In the genomic region with DNA sequence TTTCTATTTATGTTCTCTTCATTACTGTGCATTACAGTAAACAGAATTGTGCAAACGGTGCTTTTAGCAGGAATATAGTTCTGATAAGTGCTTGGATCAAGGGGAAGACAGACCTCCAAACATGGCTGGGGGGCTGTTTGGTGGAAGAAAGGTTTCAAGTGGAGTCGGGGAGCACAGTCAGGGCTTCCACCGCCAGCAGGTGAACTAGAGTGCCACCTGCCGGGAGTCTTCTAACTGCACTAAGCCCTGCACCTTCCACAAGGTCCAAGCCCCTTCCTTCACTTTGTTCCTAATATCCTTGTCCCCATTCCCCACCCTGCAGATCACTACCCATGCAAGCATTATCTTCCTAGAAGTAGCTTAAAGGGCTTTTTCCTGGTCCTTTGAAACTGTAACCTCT, we compare ENCODE assay signal across 9 cellular contexts. TPM values are rescaled to one million over a fixed set of nuclear protein-coding genes. Genes with fewer than 3 reads are reported as not detected.
DNase-seq lines count a peak whose midpoint lies in the region; ATAC-seq, FAIRE-seq and TF ChIP-seq lines count a peak whose summit lies in the region.
"Had no signal": no experiment of that assay in that cellular context is flagged by ENCODE, and none has a peak within 500 bp of the region (broad histone marks: within the 10 kb centered on the region; RNA-seq: fewer than 3 reads in every experiment).

No MANE protein-coding gene starts in this region.

- H3K9ac ChIP-seq in endothelial cell of umbilical vein (replicated peaks; ENCODE audit: extremely low read depth, insufficient read depth, low read length) = no peak overlapping the region

- intact Hi-C loops in endothelial cell of umbilical vein (cut with micrococcal nuclease) = loop anchor here (1.0 kb wide), 2 partner anchors 657 to 698 kb away; no protein-coding TSS in a partner anchor

- CTCF ChIA-PET in endothelial cell of umbilical vein (lab: Charles Lee) = interaction anchor here (1.0 to 1.9 kb wide), 6 partner anchors 16 to 744 kb away, joined by 3 to 13 read pairs (median 6); no protein-coding TSS in a partner anchor

- no peaks in the 10 kb centered on the region for H3K9me1 ChIP-seq in endothelial cell of umbilical vein (replicated peaks; ENCODE audit: control insufficient read depth, extremely low read depth, insufficient read depth, low read length)

- H2AFZ ChIP-seq in endothelial cell of umbilical vein (ENCODE audit: low read depth, low read length) = no peak overlapping the region

- H3K4me1 ChIP-seq in endothelial cell of umbilical vein (ENCODE audit: control insufficient read depth, extremely low read depth, insufficient read depth, low read length) = no peaks in the 10 kb centered on the region

- H3K36me3 ChIP-seq in endothelial cell of umbilical vein (ENCODE audit: control insufficient read depth in 2 of 2, extremely low read depth in 1 of 2, insufficient read depth in 2 of 2, low read length in 2 of 2) = no peaks in the 10 kb centered on the region

- no peaks in the 10 kb centered on the region for H3K9me3 ChIP-seq in endothelial cell of umbilical vein (replicated peaks; ENCODE audit: control insufficient read depth, insufficient read depth, low read length)

- TF ChIP-seq CTCF in 22Rv1 (IDR thresholded peaks at IDR 0.05) (peak; percentile 85), GM12864 (IDR thresholded peaks at IDR 0.05; ENCODE audit: low read depth, low read length, missing control alignments) (peak; percentile 93), endothelial cell of umbilical vein (IDR thresholded peaks at IDR 0.05; ENCODE audit: extremely low read depth in 1 of 2, insufficient read depth in 1 of 2, low read depth in 1 of 2, low read length in 2 of 2) (peak; percentile 48 to 76)

- H3K4me3 ChIP-seq in GM12864 (ENCODE audit: low read depth, low read length) (no peak overlapping the region), endothelial cell of umbilical vein (replicated peaks in 1 of 3; ENCODE audit: insufficient read depth in 1 of 3, low read depth in 1 of 3, low read length in 3 of 3) (no peak overlapping the region)

- dilution Hi-C loops in endothelial cell of umbilical vein (cut with MboI; ENCODE audit: extremely low pct_ligation_motif_present, low sequenced_read_pairs) = no loop called here

- no peak for DNase-seq in GM12864 (ENCODE audit: low read depth)
- DNase-seq in NCI-H69 (lab: John Stamatoyannopoulos, UW) = peak; percentile 95
- DNase-seq in endothelial cell of umbilical vein (ENCODE audit: low read depth, low spot score) = no peak
- no peak for DNase-seq in stimulated activated naive CD4-positive, alpha-beta T cell treated with Interleukin-2 at 50 U/mL for 16 hours (lab: John Stamatoyannopoulos, UW)
- DNase-seq in activated CD8-positive, alpha-beta memory T cell treated with anti-CD3 and anti-CD28 coated beads, Interleukin-2, amount 50 U/mL, for 4 hours = no peak
- no peak for DNase-seq in effector CD4-positive, alpha-beta T cell

- H4K20me1 ChIP-seq in endothelial cell of umbilical vein (replicated peaks; ENCODE audit: control insufficient read depth, extremely low read depth, insufficient read depth, low read length) = no peaks in the 10 kb centered on the region

- no peak for ATAC-seq in HG02571 (IDR thresholded peaks at IDR 0.05; ENCODE audit: unreplicated experiment)

- no peak for TF ChIP-seq POLR2A in endothelial cell of umbilical vein (IDR thresholded peaks at IDR 0.05; ENCODE audit: low read depth, low read length)

- H3K27me3 ChIP-seq in endothelial cell of umbilical vein (ENCODE audit: control insufficient read depth in 2 of 2, insufficient read depth in 2 of 2, low read length in 2 of 2) = peaks cover 30 to 39% of the 10 kb centered on the region in 2 experiments

- peak overlapping the region; percentile 93 for H3K27ac ChIP-seq in 22Rv1
- no peak overlapping the region for H3K27ac ChIP-seq in endothelial cell of umbilical vein (ENCODE audit: insufficient read depth, low read depth, low read length)

- no peaks in the 10 kb centered on the region for H3K79me2 ChIP-seq in endothelial cell of umbilical vein (ENCODE audit: control insufficient read depth, insufficient read depth, low read length)

- H3K4me2 ChIP-seq in endothelial cell of umbilical vein (ENCODE audit: insufficient read depth, low read length) = no peak overlapping the region

- peak; percentile 61 for FAIRE-seq in endothelial cell of umbilical vein (lab: Jason Lieb, UNC)
- FAIRE-seq: TTC549 had no signal

- BruUV-seq in endothelial cell of umbilical vein (replicated peaks; lab: Mats Ljungman, UMichigan) = no TSS peak

- POLR2A ChIA-PET in endothelial cell of umbilical vein (lab: Charles Lee) = no interaction called here

TF ChIP-seq in endothelial cell of umbilical vein, 7 proteins besides CTCF, POLR2A, EP300 and RAD21:
- TF ChIP-seq, protein P1, sequence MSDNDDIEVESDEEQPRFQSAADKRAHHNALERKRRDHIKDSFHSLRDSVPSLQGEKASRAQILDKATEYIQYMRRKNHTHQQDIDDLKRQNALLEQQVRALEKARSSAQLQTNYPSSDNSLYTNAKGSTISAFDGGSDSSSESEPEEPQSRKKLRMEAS (IDR thresholded peaks at IDR 0.05; ENCODE audit: insufficient read depth, insufficient read length) = no peak
- TF ChIP-seq FOS (IDR thresholded peaks at IDR 0.05; ENCODE audit: borderline replicate concordance, insufficient read depth, low read length) (no peak), GATA2 (IDR thresholded peaks at IDR 0.05; ENCODE audit: insufficient read depth, insufficient read length, low read depth, low read length) (no peak), POLR2AphosphoS5 (IDR thresholded peaks at IDR 0.05; ENCODE audit: insufficient read depth, low read depth, low read length) (no peak), JUN (IDR thresholded peaks at IDR 0.05; ENCODE audit: borderline replicate concordance, insufficient read depth, insufficient read length, low read depth) (no peak), EZH2 (IDR thresholded peaks at IDR 0.05; ENCODE audit: borderline replicate concordance, low read depth, low read length, severe bottlenecking) (no peak), MYC (IDR thresholded peaks at IDR 0.05; ENCODE audit: low read depth, low read length) (no peak)

RNA-seq across cellular contexts. Expression of a gene that starts 11.1 kb away (rescaled TPM):
- total RNA-seq in endothelial cell of umbilical vein = 0.05 and 0.62 TPM in 2 replicates
- under 0.01 and 0.01 TPM in 2 replicates for polyA plus RNA-seq in endothelial cell of umbilical vein
- 0.01 TPM in 2 replicates for polyA plus RNA-seq in endothelial cell of umbilical vein (2011; cell fraction: cytosol; rRNA removed)
- polyA plus RNA-seq in endothelial cell of umbilical vein (2011; cell fraction: nucleus; rRNA removed) = 0.45 and 0.50 TPM in 2 replicates
- 0.03 and 0.20 TPM in 2 replicates for polyA plus RNA-seq in endothelial cell of umbilical vein (2012)
- 0.04 and 0.07 TPM in 2 replicates for polyA minus RNA-seq in endothelial cell of umbilical vein
- polyA minus RNA-seq in endothelial cell of umbilical vein (2011; cell fraction: cytosol; rRNA and poly(A)+ RNA removed) = 11.1 TPM
- polyA minus RNA-seq in endothelial cell of umbilical vein (2011; cell fraction: nucleus; rRNA and poly(A)+ RNA removed) = 0.05 and 0.10 TPM in 2 replicates
